Comparison of ENCODE assay signal across 8 cellular contexts in genomic region chr12:117189725-117190209, GRCh38. TPM values are rescaled to one million over a fixed set of nuclear protein-coding genes. Genes with fewer than 3 reads are reported as not detected.
A peak's percentile ranks its signal among the peaks of the same experiment; 100 is the strongest.
DNase-seq lines count a peak whose midpoint lies in the region; ATAC-seq and TF ChIP-seq lines count a peak whose summit lies in the region.

No MANE protein-coding gene starts in this region.

- peaks cover 0 to 2% of the 10 kb centered on the region in 2 donors for H3K9me3 Mint-ChIP-seq in activated T-cell treated with anti-CD3 and anti-CD28 coated beads, Interleukin-2, amount 50 U/mL, for 72 hours
- H3K9me3 Mint-ChIP-seq in natural killer cell treated with Interleukin-12 subunit alpha and Interleukin-12 subunit beta and Interleukin-15 and Interleukin-18, amount 100 ng/mL, for 72 hours: no peaks in the 10 kb centered on the region

- H3K4me1 ChIP-seq in fibroblast of lung (ENCODE audit: control insufficient read depth, extremely low read depth, insufficient read depth, low read length): no peaks in the 10 kb centered on the region
- peaks cover 0 to 25% (median 6%) of the 10 kb centered on the region in 4 donors for H3K4me1 ChIP-seq in tibial nerve

- DNase-seq in NCI-H82 (lab: John Stamatoyannopoulos, UW) (peak; percentile 43), NCI-H82 treated with DMSO at 0.1 percent for 48 hours (lab: John Stamatoyannopoulos, UW; ENCODE audit: unreplicated experiment) (no peak), NCI-H2171 (lab: John Stamatoyannopoulos, UW) (peak; percentile 6), fibroblast of lung (ENCODE audit: low read depth in 2 of 2) (peak; percentile 35 to 40), tibial nerve (ENCODE audit: low spot score in 2 of 2) (peak in 1 of 2 donors; percentile 7)
- DNase-seq in activated T-cell treated with anti-CD3 and anti-CD28 coated beads, Interleukin-2, amount 50 U/mL, for 72 hours: peak; percentile 41 to 42
- no peak for DNase-seq in natural killer cell treated with Interleukin-12 subunit alpha and Interleukin-12 subunit beta and Interleukin-15 and Interleukin-18, amount 100 ng/mL, for 72 hours (ENCODE audit: low spot score)

- peaks cover 0 to 14% of the 10 kb centered on the region in 2 donors for H3K36me3 Mint-ChIP-seq in activated T-cell treated with anti-CD3 and anti-CD28 coated beads, Interleukin-2, amount 50 U/mL, for 72 hours (ENCODE audit: insufficient read depth in 2 of 2)
- H3K36me3 Mint-ChIP-seq in natural killer cell treated with Interleukin-12 subunit alpha and Interleukin-12 subunit beta and Interleukin-15 and Interleukin-18, amount 100 ng/mL, for 72 hours: peaks cover 9% of the 10 kb centered on the region

- H3K36me3 ChIP-seq in fibroblast of lung (ENCODE audit: control insufficient read depth, insufficient read depth, low read length) (no peaks in the 10 kb centered on the region), tibial nerve (peaks cover 0 to 22% (median 0%) of the 10 kb centered on the region in 3 donors)

- H3K9me3 ChIP-seq in fibroblast of lung (ENCODE audit: control insufficient read depth, insufficient read depth, low read depth, low read length) (no peaks in the 10 kb centered on the region), tibial nerve (no peaks in the 10 kb centered on the region)

- H3K27ac ChIP-seq in fibroblast of lung (ENCODE audit: insufficient read depth, low read length): peak overlapping the region; percentile 58
- peak overlapping the region; percentile 74 to 93 (median 90) for H3K27ac ChIP-seq in tibial nerve

- TF ChIP-seq CTCF in fibroblast of lung (conservative IDR thresholded peaks at IDR 0.05 in 1 of 2, IDR thresholded peaks at IDR 0.05 in 1 of 2; ENCODE audit: low read depth in 1 of 2, low read length in 2 of 2) (no peak), tibial nerve (IDR thresholded peaks at IDR 0.05) (no peak)

- WGBS in tibial nerve, 2 donors: 0% methylated on average over 36 to 52 of the region's 52 CpGs

- H3K4me3 ChIP-seq in fibroblast of lung (replicated peaks in 1 of 4; ENCODE audit: control extremely low read depth in 1 of 4, insufficient read depth in 1 of 4, low read depth in 3 of 4, low read length in 4 of 4): peak overlapping the region; percentile 82 to 94 (median 84)
- H3K4me3 ChIP-seq in tibial nerve: peak overlapping the region; percentile 72 to 98 (median 92)

- peak overlapping the region; percentile 96 for H3K4me2 ChIP-seq in fibroblast of lung (ENCODE audit: extremely low read depth, insufficient read depth, low read length)

- H4K20me1 ChIP-seq in fibroblast of lung (ENCODE audit: control insufficient read depth, extremely low read depth, insufficient read depth, low read length): no peaks in the 10 kb centered on the region

- peak overlapping the region; percentile 91 for H3K4me3 Mint-ChIP-seq in activated T-cell treated with anti-CD3 and anti-CD28 coated beads, Interleukin-2, amount 50 U/mL, for 72 hours
- peak overlapping the region; percentile 94 for H3K4me3 Mint-ChIP-seq in natural killer cell treated with Interleukin-12 subunit alpha and Interleukin-12 subunit beta and Interleukin-15 and Interleukin-18, amount 100 ng/mL, for 72 hours

- no peak for TF ChIP-seq EP300 in tibial nerve (IDR thresholded peaks at IDR 0.05)

- peak overlapping the region; percentile 31 for H3K27ac Mint-ChIP-seq in activated T-cell treated with anti-CD3 and anti-CD28 coated beads, Interleukin-2, amount 50 U/mL, for 72 hours
- peak overlapping the region; percentile 46 to 79 for H3K27ac Mint-ChIP-seq in natural killer cell treated with Interleukin-12 subunit alpha and Interleukin-12 subunit beta and Interleukin-15 and Interleukin-18, amount 100 ng/mL, for 72 hours

- H3K9ac ChIP-seq in fibroblast of lung (ENCODE audit: insufficient read depth, low read length): peak overlapping the region; percentile 71

- peak; percentile 28 for ATAC-seq in HG02763 (IDR thresholded peaks at IDR 0.05; ENCODE audit: unreplicated experiment)
- peak; percentile 34 to 43 for ATAC-seq in activated T-cell treated with anti-CD3 and anti-CD28 coated beads, Interleukin-2, amount 50 U/mL, for 72 hours (replicated peaks in 1 of 2)
- ATAC-seq in natural killer cell treated with Interleukin-12 subunit alpha and Interleukin-12 subunit beta and Interleukin-15 and Interleukin-18, amount 100 ng/mL, for 72 hours: peak; percentile 30 to 41

- H2AFZ ChIP-seq in fibroblast of lung (ENCODE audit: low read length): peak overlapping the region; percentile 96

- H3K27me3 ChIP-seq in fibroblast of lung (ENCODE audit: control insufficient read depth, insufficient read depth, low read length) (no peaks in the 10 kb centered on the region), tibial nerve (no peaks in the 10 kb centered on the region)

- TF ChIP-seq POLR2A in tibial nerve (IDR thresholded peaks at IDR 0.05): no peak

- H3K4me1 Mint-ChIP-seq in activated T-cell treated with anti-CD3 and anti-CD28 coated beads, Interleukin-2, amount 50 U/mL, for 72 hours (ENCODE audit: low read depth): peaks cover 29% of the 10 kb centered on the region
- peaks cover 11 to 18% of the 10 kb centered on the region in 2 donors for H3K4me1 Mint-ChIP-seq in natural killer cell treated with Interleukin-12 subunit alpha and Interleukin-12 subunit beta and Interleukin-15 and Interleukin-18, amount 100 ng/mL, for 72 hours (ENCODE audit: low read depth in 2 of 2)

- peaks cover 14% of the 10 kb centered on the region for H3K79me2 ChIP-seq in fibroblast of lung (ENCODE audit: control insufficient read depth, insufficient read depth, low read length)

- H3K27me3 Mint-ChIP-seq in activated T-cell treated with anti-CD3 and anti-CD28 coated beads, Interleukin-2, amount 50 U/mL, for 72 hours (ENCODE audit: low read depth): no peaks in the 10 kb centered on the region
- peaks cover 0 to 10% of the 10 kb centered on the region in 2 donors for H3K27me3 Mint-ChIP-seq in natural killer cell treated with Interleukin-12 subunit alpha and Interleukin-12 subunit beta and Interleukin-15 and Interleukin-18, amount 100 ng/mL, for 72 hours

RNA-seq across cellular contexts. Expression of gene FBXO21, which starts 0.5 kb away (rescaled TPM):
- 10 to 100 TPM; 17.2 to 24.7 TPM for total RNA-seq in activated T-cell treated with anti-CD3 and anti-CD28 coated beads, Interleukin-2, amount 50 U/mL, for 72 hours
- 81.3 and 115 TPM in 2 replicates for total RNA-seq in fibroblast of lung
- polyA plus RNA-seq in fibroblast of lung: 31.3 and 38.0 TPM in 2 replicates
- polyA plus RNA-seq in fibroblast of lung (2012): 19.3 and 24.5 TPM in 2 replicates
- polyA minus RNA-seq in fibroblast of lung (ENCODE audit: low replicate concordance): 62.2 and 114 TPM in 2 replicates
- total RNA-seq in natural killer cell treated with Interleukin-12 subunit alpha and Interleukin-12 subunit beta and Interleukin-15 and Interleukin-18, amount 100 ng/mL, for 72 hours: 10 to 100 TPM; 30.4 to 37.7 TPM
- total RNA-seq in tibial nerve: 100 to 1,000 TPM in 2 of 4 donors, 10 to 100 TPM in 2; 56.1 to 154 (median 84.6) TPM

Comparison
In these comparisons a context has a peak if more than half of its experiments do, and no peak if none do; other contexts are left out.
1. DNase-seq: peak in NCI-H82 (single experiment), NCI-H2171 (single experiment), activated T-cell treated with anti-CD3 and anti-CD28 coated beads, Interleukin-2, amount 50 U/mL, for 72 hours (2 of 2) and fibroblast of lung (2 of 2); none in NCI-H82 treated with DMSO at 0.1 percent for 48 hours (single experiment) and natural killer cell treated with Interleukin-12 subunit alpha and Interleukin-12 subunit beta and Interleukin-15 and Interleukin-18, amount 100 ng/mL, for 72 hours (single experiment).
2. Peak in every context shown above with its lines, with median percentiles within 50 percentile points of each other: ATAC-seq.